8 cellular contexts compared by ENCODE assay signal in the genomic region with DNA sequence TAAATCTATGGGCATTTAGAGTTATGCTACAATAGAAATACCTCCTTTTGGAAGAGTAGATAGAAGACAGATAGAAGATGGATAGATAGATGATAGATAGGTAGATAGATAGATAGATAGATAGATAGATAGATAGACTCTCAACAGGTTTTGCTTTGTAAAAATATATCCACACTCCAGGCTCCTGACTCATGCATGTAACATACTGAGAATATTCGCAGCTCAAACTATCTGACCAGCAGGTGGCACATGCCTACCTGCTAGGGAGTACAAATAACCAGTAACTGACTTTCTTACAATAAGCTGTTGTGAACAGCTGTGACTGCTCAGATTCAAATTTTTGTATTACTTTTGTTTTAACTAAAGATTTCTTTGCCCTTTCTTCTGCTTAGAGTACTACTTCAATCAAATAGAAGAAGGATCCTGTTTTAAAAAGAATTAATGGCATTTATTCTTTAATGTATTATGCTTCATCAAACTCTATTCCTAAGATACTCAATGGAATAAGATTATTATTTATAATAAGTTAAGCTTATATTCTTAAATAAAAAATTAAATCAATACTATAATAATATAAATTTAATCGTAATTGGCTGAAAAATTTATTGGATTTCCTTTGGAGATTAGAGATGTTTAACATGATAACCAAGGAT. TPM values are rescaled to one million over a fixed set of nuclear protein-coding genes. Genes with fewer than 3 reads are reported as not detected.
DNase-seq lines count a peak whose midpoint lies in the region; ATAC-seq and TF ChIP-seq lines count a peak whose summit lies in the region.

No MANE protein-coding gene starts in this region.

- ATAC-seq in stimulated activated memory B cell treated with anti-CD40 and anti-IgM and Interleukin-4, amounts not matched to agents 10 μg/mL and 1 μg/mL and 100 μg/mL, for 72 hours, result no peak

- H3K4me3 ChIP-seq in SU-DHL-6 (ENCODE audit: insufficient read depth, low read length, poor library complexity, severe bottlenecking), result no peak overlapping the region
- no peak overlapping the region for H3K4me3 ChIP-seq in trophoblast cell (ENCODE audit: low read depth, low read length)

- no peak overlapping the region for H3K4me2 ChIP-seq in SU-DHL-6 (ENCODE audit: low read depth, low read length, poor library complexity, severe bottlenecking)
- H3K4me2 ChIP-seq in trophoblast cell (ENCODE audit: low read length), result no peak overlapping the region

- H3K4ac ChIP-seq in trophoblast cell (ENCODE audit: low read depth, low read length), result no peak overlapping the region

- H3K27ac ChIP-seq in SU-DHL-6 (ENCODE audit: low read depth, low read length), result no peak overlapping the region
- H3K27ac ChIP-seq in epithelial cell of prostate, result no peak overlapping the region
- H3K27ac ChIP-seq in trophoblast cell (ENCODE audit: low read depth, low read length), result no peak overlapping the region

- H3F3A ChIP-seq in SU-DHL-6 (ENCODE audit: insufficient read depth), result no peaks in the 10 kb centered on the region

- H3K9ac ChIP-seq in SU-DHL-6 (ENCODE audit: low read length), result no peak overlapping the region
- H3K9ac ChIP-seq in trophoblast cell (ENCODE audit: low read length), result no peak overlapping the region

- no peak overlapping the region for H2AFZ ChIP-seq in SU-DHL-6 (ENCODE audit: low read depth, low read length, severe bottlenecking)
- no peak overlapping the region for H2AFZ ChIP-seq in trophoblast cell (ENCODE audit: insufficient read depth, low read length, poor library complexity)

- H3K4me1 ChIP-seq in trophoblast cell (ENCODE audit: control insufficient read depth in 1 of 2, insufficient read depth in 2 of 2, low read length in 2 of 2), result no peaks in the 10 kb centered on the region

- H3K79me1 ChIP-seq in trophoblast cell (ENCODE audit: low read length), result no peaks in the 10 kb centered on the region

- no peaks in the 10 kb centered on the region for H3K9me3 Mint-ChIP-seq in stimulated activated memory B cell treated with anti-CD40 and anti-IgM and Interleukin-4, amounts not matched to agents 10 μg/mL and 1 μg/mL and 100 μg/mL, for 72 hours

- DNase-seq in SKM-1 treated with dmso at 0.1 percent for 144 hours (lab: John Stamatoyannopoulos, UW; ENCODE audit: unreplicated experiment), result peak; percentile 28
- DNase-seq in SKM-1 (lab: John Stamatoyannopoulos, UW; ENCODE audit: unreplicated experiment), result no peak
- peak; percentile 69 for DNase-seq in HCEC 1CT
- peak; percentile 73 to 81 for DNase-seq in Kasumi-1 (lab: John Stamatoyannopoulos, UW)
- peak; percentile 29 for DNase-seq in epithelial cell of prostate (ENCODE audit: low read depth, low spot score)
- peak; percentile 80 to 94 for DNase-seq in trophoblast cell

- no peak overlapping the region for H2BK120ac ChIP-seq in trophoblast cell (ENCODE audit: insufficient read depth, low read length, poor library complexity)

- H4K12ac ChIP-seq in trophoblast cell (ENCODE audit: low read depth, low read length), result no peak overlapping the region

- H2BK5ac ChIP-seq in trophoblast cell (ENCODE audit: low read depth, low read length, poor library complexity), result no peak overlapping the region

- no peak overlapping the region for H2AK5ac ChIP-seq in trophoblast cell (ENCODE audit: low read length)

- H4K91ac ChIP-seq in trophoblast cell (ENCODE audit: low read depth, low read length), result no peak overlapping the region

- H3K18ac ChIP-seq in trophoblast cell (ENCODE audit: low read length), result no peak overlapping the region

- H3K79me2 ChIP-seq in SU-DHL-6 (ENCODE audit: insufficient read depth, low read length), result no peaks in the 10 kb centered on the region
- no peaks in the 10 kb centered on the region for H3K79me2 ChIP-seq in trophoblast cell (ENCODE audit: control insufficient read depth, insufficient read depth, low read length, poor library complexity)

- no peaks in the 10 kb centered on the region for H3K4me1 Mint-ChIP-seq in stimulated activated memory B cell treated with anti-CD40 and anti-IgM and Interleukin-4, amounts not matched to agents 10 μg/mL and 1 μg/mL and 100 μg/mL, for 72 hours

- no peak overlapping the region for H3K27ac Mint-ChIP-seq in stimulated activated memory B cell treated with anti-CD40 and anti-IgM and Interleukin-4, amounts not matched to agents 10 μg/mL and 1 μg/mL and 100 μg/mL, for 72 hours

- H3K27me3 Mint-ChIP-seq in stimulated activated memory B cell treated with anti-CD40 and anti-IgM and Interleukin-4, amounts not matched to agents 10 μg/mL and 1 μg/mL and 100 μg/mL, for 72 hours, result no peaks in the 10 kb centered on the region

- H3K9me2 ChIP-seq in SU-DHL-6 (replicated peaks; ENCODE audit: insufficient read depth, low read length), result no peaks in the 10 kb centered on the region

- H4K20me1 ChIP-seq in SU-DHL-6 (ENCODE audit: low read depth, low read length), result no peaks in the 10 kb centered on the region

- H3K9me3 ChIP-seq in SU-DHL-6 (ENCODE audit: insufficient read depth, low read length) (no peaks in the 10 kb centered on the region), trophoblast cell (ENCODE audit: insufficient read depth, low read depth, low read length) (no peaks in the 10 kb centered on the region)

- H3K36me3 ChIP-seq in SU-DHL-6 (ENCODE audit: low read length) (no peaks in the 10 kb centered on the region), trophoblast cell (ENCODE audit: control insufficient read depth in 1 of 2, insufficient read depth in 2 of 2, low read length in 2 of 2) (no peaks in the 10 kb centered on the region)

- no peak overlapping the region for H3K23ac ChIP-seq in trophoblast cell (ENCODE audit: low read length)

- H3K14ac ChIP-seq in trophoblast cell (ENCODE audit: low read length), result no peak overlapping the region

- H3K36me3 Mint-ChIP-seq in stimulated activated memory B cell treated with anti-CD40 and anti-IgM and Interleukin-4, amounts not matched to agents 10 μg/mL and 1 μg/mL and 100 μg/mL, for 72 hours, result no peaks in the 10 kb centered on the region

- H3K27me3 ChIP-seq in SU-DHL-6 (ENCODE audit: low read length) (no peaks in the 10 kb centered on the region), trophoblast cell (ENCODE audit: insufficient read depth, low read length) (no peaks in the 10 kb centered on the region)

- no peak overlapping the region for H3K4me3 Mint-ChIP-seq in stimulated activated memory B cell treated with anti-CD40 and anti-IgM and Interleukin-4, amounts not matched to agents 10 μg/mL and 1 μg/mL and 100 μg/mL, for 72 hours

- TF ChIP-seq CTCF in SU-DHL-6 (IDR thresholded peaks at IDR 0.05; ENCODE audit: insufficient read depth, low read length, poor library complexity, severe bottlenecking), result peak; percentile 32

- WGBS in trophoblast cell (ENCODE audit: extremely low coverage, insufficient coverage, insufficient read length), result no CpG with 5 or more reads among the region's 2 CpGs

- no peak overlapping the region for H2BK12ac ChIP-seq in trophoblast cell (ENCODE audit: low read length)

- no peak overlapping the region for H4K8ac ChIP-seq in trophoblast cell (ENCODE audit: low read depth, low read length)

RNA-seq across cellular contexts. Expression of a gene that starts 15.8 kb away (rescaled TPM):
- polyA plus RNA-seq in trophoblast cell (2013), result 5.7 and 6.6 TPM in 2 replicates
